Comparison of ENCODE assay signal across 8 cellular contexts in genomic region chr14:103123634-103124500, GRCh38. TPM values are rescaled to one million over a fixed set of nuclear protein-coding genes. Genes with fewer than 3 reads are reported as not detected.
DNase-seq lines count a peak whose midpoint lies in the region; ATAC-seq and TF ChIP-seq lines count a peak whose summit lies in the region.

No MANE protein-coding gene starts in this region.

- H2AFZ ChIP-seq in PC-9: peak overlapping the region; percentile 40; the same call in 1 of the 2 replicates

- H3K4me3 ChIP-seq in PC-9 (peak overlapping the region; percentile 81), gastroesophageal sphincter (peak overlapping the region; percentile 33 to 73)

- ATAC-seq in gastroesophageal sphincter (peak; percentile 21), HG03108 (IDR thresholded peaks at IDR 0.05; ENCODE audit: unreplicated experiment) (no peak), HG03521 (IDR thresholded peaks at IDR 0.05; ENCODE audit: unreplicated experiment) (no peak)

- H3K79me2 ChIP-seq in PC-9 (ENCODE audit: low read depth): peaks cover 56% of the 10 kb centered on the region

- peaks cover 11% of the 10 kb centered on the region; the same call in 1 of the 2 replicates for H3K4me1 ChIP-seq in ES-I3 (ENCODE audit: insufficient read depth, low read length)
- peaks cover 63% of the 10 kb centered on the region for H3K4me1 ChIP-seq in PC-9 (replicated peaks; ENCODE audit: insufficient read depth)
- H3K4me1 ChIP-seq in gastroesophageal sphincter: peaks cover 0 to 89% (median 42%) of the 10 kb centered on the region in 3 donors

- DNase-seq in PC-9 (peak; percentile 76 to 77), posterior vena cava (ENCODE audit: low spot score) (peak; percentile 90), NCI-H2196 (lab: John Stamatoyannopoulos, UW; ENCODE audit: unreplicated experiment) (no peak), NCI-H510A (lab: John Stamatoyannopoulos, UW) (no peak)

- H3K36me3 ChIP-seq in ES-I3 (ENCODE audit: insufficient read depth, low read length) (no peaks in the 10 kb centered on the region; the same call in 1 of the 2 replicates), PC-9 (ENCODE audit: low read depth) (peaks cover 34% of the 10 kb centered on the region), gastroesophageal sphincter (no peaks in the 10 kb centered on the region)

- H3K4me2 ChIP-seq in PC-9: peak overlapping the region; percentile 99

- WGBS in gastroesophageal sphincter (ENCODE audit: low coverage in 1 of 2), 2 donors: 67% methylated on average over 3 of the region's 48 CpGs; no CpG with 5 or more reads in 1 of the 2 donors

- H3K9ac ChIP-seq in ES-I3 (ENCODE audit: low read depth, low read length): peak overlapping the region; percentile 51; the same call in 1 of the 2 replicates

- TSS peak; percentile 68 for BruUV-seq in PC-9 (replicated peaks; lab: Mats Ljungman, UMichigan)

- H3F3A ChIP-seq in PC-9 (ENCODE audit: insufficient read depth, low read depth): peaks cover 70% of the 10 kb centered on the region

- H3K27ac ChIP-seq in PC-9 (peak overlapping the region; percentile 86), gastroesophageal sphincter (peak overlapping the region; percentile 47 to 91 (median 90))

- no peaks in the 10 kb centered on the region for H3K9me2 ChIP-seq in PC-9 (ENCODE audit: insufficient read depth)

- H3K9me3 ChIP-seq in ES-I3 (ENCODE audit: control insufficient read depth, insufficient read depth, low read length) (no peaks in the 10 kb centered on the region), PC-9 (ENCODE audit: insufficient read depth, low read depth) (no peaks in the 10 kb centered on the region), gastroesophageal sphincter (no peaks in the 10 kb centered on the region)

- H4K20me1 ChIP-seq in PC-9 (ENCODE audit: insufficient read depth): peaks cover 38% of the 10 kb centered on the region

- no peak for TF ChIP-seq EP300 in gastroesophageal sphincter (IDR thresholded peaks at IDR 0.05)

- H3K27me3 ChIP-seq in PC-9 (ENCODE audit: insufficient read depth, low read depth): no peaks in the 10 kb centered on the region
- peaks cover 41% of the 10 kb centered on the region for H3K27me3 ChIP-seq in gastroesophageal sphincter

- POLR2A ChIA-PET in PC-9 (lab: Charles Lee; ENCODE audit: unreplicated experiment): interaction anchor here (0.5 kb wide), 2 partner anchors 20 to 85 kb away, joined by 3 to 6 read pairs; no protein-coding TSS in a partner anchor

- TF ChIP-seq CTCF in PC-9 (conservative IDR thresholded peaks at IDR 0.05): peak; percentile 82
- TF ChIP-seq CTCF in gastroesophageal sphincter (IDR thresholded peaks at IDR 0.05): peak in 2 of 4 experiments; percentile 31 to 49

- intact Hi-C loops in PC-9 (cut with micrococcal nuclease; ENCODE audit: unreplicated experiment): loop anchor here (1.0 kb wide), 1 partner anchor 49 kb away; no protein-coding TSS in a partner anchor
- intact Hi-C loops in posterior vena cava (cut with DNase I): no loop called here

- CTCF ChIA-PET in PC-9 (lab: Charles Lee): interaction anchor here (0.6 to 5.3 kb wide), 6 partner anchors 17 to 1363 kb away, joined by 3 to 43 read pairs (median 6); partner anchors contain the start of gene LBHD2

- TF ChIP-seq POLR2A in gastroesophageal sphincter (IDR thresholded peaks at IDR 0.05): no peak

RNA-seq across cellular contexts. Expression of gene TNFAIP2, which starts 0.6 kb away (rescaled TPM):
- 291 and 366 TPM in 2 replicates for total RNA-seq in PC-9 (2021)
- total RNA-seq in gastroesophageal sphincter: 10 to 100 TPM; 51.6 to 61.9 (median 59.1) TPM
- total RNA-seq in posterior vena cava: 100 to 1,000 TPM in 1 of 2 donors, 10 to 100 TPM in 1; 71.4 to 112 TPM

RNA-seq across cellular contexts. Expression of gene EXOC3L4, which starts 29.3 kb away (rescaled TPM):
- total RNA-seq in PC-9 (2021) (0.38 and 1.7 TPM in 2 replicates), gastroesophageal sphincter (1 to 10 TPM in 1 of 4 donors, under 1 TPM in 2, not detected in 1; 0.40 to 3.6 (median 0.45) TPM), posterior vena cava (1 to 10 TPM; 1.0 to 2.5 TPM)

RNA-seq across cellular contexts. Expression of gene LBHD2, which starts 39.9 kb away (rescaled TPM):
- 0.52 and 0.78 TPM in 2 replicates for total RNA-seq in PC-9 (2021)
- not detected for total RNA-seq in gastroesophageal sphincter
- not detected for total RNA-seq in posterior vena cava

Comparison
In these comparisons a context has a peak if more than half of its experiments do, and no peak if none do; other contexts are left out.
1. DNase-seq: peak in PC-9 (2 of 2) and posterior vena cava (single experiment); none in NCI-H2196 (single experiment) and NCI-H510A (single experiment).